In genomic region chr18:35497334-35498197, GRCh38 we compare ENCODE assay signal across 8 cellular contexts. TPM values are rescaled to one million over a fixed set of nuclear protein-coding genes. Genes with fewer than 3 reads are reported as not detected.
DNase-seq lines count a peak whose midpoint lies in the region; ATAC-seq, FAIRE-seq and TF ChIP-seq lines count a peak whose summit lies in the region.

A gene with protein sequence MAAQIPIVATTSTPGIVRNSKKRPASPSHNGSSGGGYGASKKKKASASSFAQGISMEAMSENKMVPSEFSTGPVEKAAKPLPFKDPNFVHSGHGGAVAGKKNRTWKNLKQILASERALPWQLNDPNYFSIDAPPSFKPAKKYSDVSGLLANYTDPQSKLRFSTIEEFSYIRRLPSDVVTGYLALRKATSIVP (minus strand): TSS chr18:35497960. CDS start chr18:35497874, 86 bp downstream.

- BruUV-seq in HepG2 (replicated peaks; lab: Mats Ljungman, UMichigan), result TSS peak; percentile 98

- peak within 1 kb of the TSS; percentile 99 for H3K4me3 ChIP-seq in CD4-positive, CD25-positive, alpha-beta regulatory T cell (ENCODE audit: low read depth, low read length)
- peak within 1 kb of the TSS; percentile 66 to 80 (median 73) for H3K4me3 ChIP-seq in HepG2 (replicated peaks in 1 of 3; ENCODE audit: insufficient read depth in 1 of 3, low read depth in 2 of 3, low read length in 3 of 3)

- H3K27me3 ChIP-seq in CD4-positive, CD25-positive, alpha-beta regulatory T cell (ENCODE audit: control insufficient read depth, insufficient read depth, low read length), result no peaks in the 10 kb centered on the region
- H3K27me3 ChIP-seq in HepG2 (ENCODE audit: control insufficient read depth in 1 of 2, insufficient read depth in 2 of 2, low read length in 2 of 2), result no peaks in the 10 kb centered on the region

- CTCF ChIA-PET in HepG2 (lab: Yijun Ruan, JAX; ENCODE audit: low intra/inter-chr PET ratio, low total read pairs), result no interaction called here

- H3K27me3 Mint-ChIP-seq in CD4-positive, CD25-positive, alpha-beta regulatory T cell, result peaks cover 5% of the 10 kb centered on the region
- no peaks in the 10 kb centered on the region for H3K27me3 Mint-ChIP-seq in dendritic cell treated with granulocyte-macrophage colony-stimulating factor and Interleukin-4, amounts not matched to agents 40 ng/mL and 50 ng/mL, for 4 days

- H3K36me3 ChIP-seq in CD4-positive, CD25-positive, alpha-beta regulatory T cell (ENCODE audit: control insufficient read depth, insufficient read depth, low read length), result no peaks in the 10 kb centered on the region
- no peaks in the 10 kb centered on the region for H3K36me3 ChIP-seq in HepG2 (replicated peaks in 1 of 2; ENCODE audit: control insufficient read depth in 1 of 2, insufficient read depth in 2 of 2, low read length in 2 of 2)

- H3K9me3 ChIP-seq in CD4-positive, CD25-positive, alpha-beta regulatory T cell (ENCODE audit: control insufficient read depth in 2 of 2, low read length in 2 of 2), result no peaks in the 10 kb centered on the region
- no peaks in the 10 kb centered on the region for H3K9me3 ChIP-seq in HepG2 (ENCODE audit: low read length)

- TF ChIP-seq RAD21 in HepG2 (CRISPR knock-in tag; IDR thresholded peaks at IDR 0.05), result peak; percentile 54; the same call in 1 of the 2 replicates

- peak within 1 kb of the TSS; percentile 96 for H3K27ac ChIP-seq in CD4-positive, CD25-positive, alpha-beta regulatory T cell (ENCODE audit: insufficient read depth, low read length, poor library complexity, severe bottlenecking)
- H3K27ac ChIP-seq in HepG2 (ENCODE audit: extremely low read length, insufficient read depth, low read length), result peak within 1 kb of the TSS; percentile 91

- TF ChIP-seq EP300 in HepG2 (IDR thresholded peaks at IDR 0.05; ENCODE audit: low read depth in 2 of 2, low read length in 2 of 2) (peak; percentile 43 to 47; a peak in 2 of 4 replicates), HepG2 (CRISPR knock-in tag; IDR thresholded peaks at IDR 0.05; ENCODE audit: borderline replicate concordance) (no peak)

- no peak for FAIRE-seq in HepG2 (lab: Jason Lieb, UNC)

- H3K9ac ChIP-seq in HepG2 (ENCODE audit: insufficient read depth, low read depth, low read length), result peak within 1 kb of the TSS; percentile 86

- WGBS in HepG2 (ENCODE audit: low lambda C conversion rate), result 1% methylated on average over 54 of the region's 63 CpGs

- H3K79me2 ChIP-seq in HepG2 (ENCODE audit: insufficient read depth, low read length), result peaks cover 39% of the 10 kb centered on the region

- POLR2A ChIA-PET in HepG2 (lab: Yijun Ruan, JAX), result interaction anchor here (0.8 to 3.7 kb wide), 16 partner anchors 10 to 207 kb away, joined by 4 to 70 read pairs (median 5); partner anchors contain the start of genes ZNF24 and ZSCAN30

- peaks cover 9% of the 10 kb centered on the region for H3K4me1 ChIP-seq in CD4-positive, CD25-positive, alpha-beta regulatory T cell (ENCODE audit: control insufficient read depth, insufficient read depth, low read length, poor library complexity, severe bottlenecking)
- H3K4me1 ChIP-seq in HepG2 (ENCODE audit: insufficient read depth, low read length), result peaks cover 75% of the 10 kb centered on the region

- peak; percentile 8; the same call in 1 of the 2 replicates for TF ChIP-seq CTCF in HepG2 (CRISPR knock-in tag; IDR thresholded peaks at IDR 0.05)

- H3K4me3 Mint-ChIP-seq in CD4-positive, CD25-positive, alpha-beta regulatory T cell, result peak within 1 kb of the TSS; percentile 91 to 100 (median 98)
- H3K4me3 Mint-ChIP-seq in dendritic cell treated with granulocyte-macrophage colony-stimulating factor and Interleukin-4, amounts not matched to agents 40 ng/mL and 50 ng/mL, for 4 days, result peak within 1 kb of the TSS; percentile 99

- peak within 1 kb of the TSS; percentile 99 for H3K27ac Mint-ChIP-seq in CD4-positive, CD25-positive, alpha-beta regulatory T cell
- H3K27ac Mint-ChIP-seq in dendritic cell treated with granulocyte-macrophage colony-stimulating factor and Interleukin-4, amounts not matched to agents 40 ng/mL and 50 ng/mL, for 4 days, result peak within 1 kb of the TSS; percentile 99

- peak; percentile 89 to 91 for ATAC-seq in CD4-positive, CD25-positive, alpha-beta regulatory T cell (ENCODE audit: low read depth in 2 of 2)
- ATAC-seq in GM19438 (IDR thresholded peaks at IDR 0.05; ENCODE audit: low read depth, unreplicated experiment) (peak; percentile 94), HG03571 (IDR thresholded peaks at IDR 0.05; ENCODE audit: unreplicated experiment) (peak; percentile 93), HepG2 (peak; percentile 96)

- peak within 1 kb of the TSS; percentile 87 for H3K4me2 ChIP-seq in HepG2 (ENCODE audit: low read depth, low read length)

- H2AFZ ChIP-seq in HepG2 (ENCODE audit: low read length), result peak within 1 kb of the TSS; percentile 85

- H3K36me3 Mint-ChIP-seq in CD4-positive, CD25-positive, alpha-beta regulatory T cell, result peaks cover 5% of the 10 kb centered on the region
- H3K36me3 Mint-ChIP-seq in dendritic cell treated with granulocyte-macrophage colony-stimulating factor and Interleukin-4, amounts not matched to agents 40 ng/mL and 50 ng/mL, for 4 days (ENCODE audit: low read depth), result peaks cover 16% of the 10 kb centered on the region

- H3K9me3 Mint-ChIP-seq in CD4-positive, CD25-positive, alpha-beta regulatory T cell, result peaks cover 0 to 2% (median 0%) of the 10 kb centered on the region in 7 donors
- H3K9me3 Mint-ChIP-seq in dendritic cell treated with granulocyte-macrophage colony-stimulating factor and Interleukin-4, amounts not matched to agents 40 ng/mL and 50 ng/mL, for 4 days, result peaks cover 9% of the 10 kb centered on the region

- in situ Hi-C loops in HepG2 (cut with HindIII; ENCODE audit: extremely low pct_ligation_motif_present, low pct_unique_long_range_greater_than_20kb), result no loop called here

- H4K20me1 ChIP-seq in HepG2 (ENCODE audit: insufficient read depth, low read length), result no peaks in the 10 kb centered on the region

- peak; percentile 86 to 97 (median 93) for DNase-seq in CD4-positive, CD25-positive, alpha-beta regulatory T cell
- peak; percentile 91 for DNase-seq in NCI-H774 (lab: John Stamatoyannopoulos, UW)
- DNase-seq in activated CD4-positive, alpha-beta T cell treated with anti-CD3 and anti-CD28 coated beads, Interleukin-2, amount 50 U/mL, for 4 hours, result peak; percentile 87 to 89
- peak; percentile 85 for DNase-seq in HepG2 (ENCODE audit: low spot score)
- DNase-seq in stimulated activated CD4-positive, alpha-beta T cell treated with anti-CD3 and anti-CD28 coated beads, Interleukin-2, amount 100 ng/mL, for 48 hours, result peak; percentile 88 to 89

- peaks cover 12 to 56% (median 38%) of the 10 kb centered on the region in 4 donors for H3K4me1 Mint-ChIP-seq in CD4-positive, CD25-positive, alpha-beta regulatory T cell
- H3K4me1 Mint-ChIP-seq in dendritic cell treated with granulocyte-macrophage colony-stimulating factor and Interleukin-4, amounts not matched to agents 40 ng/mL and 50 ng/mL, for 4 days (ENCODE audit: low read depth), result peaks cover 49% of the 10 kb centered on the region

- intact Hi-C loops in dendritic cell treated with granulocyte-macrophage colony-stimulating factor and Interleukin-4, amounts not matched to agents 40 ng/mL and 50 ng/mL, for 4 days (cut with micrococcal nuclease), result loop anchor here (2.0 to 5.0 kb wide), 3 partner anchors 19 to 85 kb away; partner anchors contain the start of gene GALNT1
- intact Hi-C loops in HepG2 (cut with micrococcal nuclease; ENCODE audit: unreplicated experiment), result loop anchor here (1.0 to 5.0 kb wide), 4 partner anchors 15 to 205 kb away; no protein-coding TSS in a partner anchor

- TF ChIP-seq POLR2A in HepG2 (IDR thresholded peaks at IDR 0.05; ENCODE audit: insufficient read depth in 1 of 2, low read depth in 2 of 2, low read length in 2 of 2), result peak; percentile 90 to 95

RNA-seq across cellular contexts. Expression of the gene that starts here (rescaled TPM):
- 25.5 TPM for total RNA-seq in CD4-positive, CD25-positive, alpha-beta regulatory T cell
- 10 to 100 TPM; 20.2 to 27.6 (median 24.3) TPM for polyA plus RNA-seq in CD4-positive, CD25-positive, alpha-beta regulatory T cell
- total RNA-seq in HepG2 (2016; rRNA removed; fragmentation: Illumina TruSeq; extraction: Trizol), result 8.2 and 10.8 TPM in 2 replicates
- 5.2 and 7.5 TPM in 2 replicates for total RNA-seq in HepG2 (2016; cell fraction: cytosol; rRNA removed; fragmentation: Illumina TruSeq; extraction: Trizol; ENCODE audit: low read depth)
- 6.6 and 9.8 TPM in 2 replicates for total RNA-seq in HepG2 (2016; cell fraction: insoluble cytoplasmic fraction; rRNA removed; fragmentation: Illumina TruSeq; extraction: Trizol)
- total RNA-seq in HepG2 (2016; cell fraction: membrane; rRNA removed; fragmentation: Illumina TruSeq; extraction: Trizol), result 4.8 and 6.6 TPM in 2 replicates
- 11.1 and 13.4 TPM in 2 replicates for total RNA-seq in HepG2 (2016; cell fraction: nucleus; rRNA removed; fragmentation: Illumina TruSeq; extraction: Trizol)
- 15.4 and 20.5 TPM in 2 replicates for polyA plus RNA-seq in HepG2 (2011; rRNA removed)
- 17.9 and 18.5 TPM in 2 replicates for polyA plus RNA-seq in HepG2 (2011; cell fraction: cytosol; rRNA removed)
- 14.5 and 18.5 TPM in 2 replicates for polyA plus RNA-seq in HepG2 (2011; cell fraction: nucleus; rRNA removed)
- 17.4 and 24.1 TPM in 2 replicates for polyA plus RNA-seq in HepG2 (2012)
- polyA plus RNA-seq in HepG2 (2016; cell fraction: cytosol; fragmentation: Illumina TruSeq; extraction: Trizol; ENCODE audit: low read depth), result 8.6 and 12.5 TPM in 2 replicates
- 40.1 and 41.8 TPM in 2 replicates for polyA plus RNA-seq in HepG2 (2016; cell fraction: insoluble cytoplasmic fraction; fragmentation: Illumina TruSeq; extraction: Trizol; ENCODE audit: low read depth)
- polyA plus RNA-seq in HepG2 (2016; cell fraction: membrane; fragmentation: Illumina TruSeq; extraction: Trizol; ENCODE audit: low read depth), result 13.6 and 13.7 TPM in 2 replicates
- 27.3 and 33.7 TPM in 2 replicates for polyA plus RNA-seq in HepG2 (2016; cell fraction: nucleus; fragmentation: Illumina TruSeq; extraction: Trizol; ENCODE audit: insufficient read depth, low read depth)
- 9.7 and 18.8 TPM in 2 replicates for polyA minus RNA-seq in HepG2 (2011; rRNA and poly(A)+ RNA removed; ENCODE audit: low replicate concordance)
- polyA minus RNA-seq in HepG2 (2011; cell fraction: cytosol; rRNA and poly(A)+ RNA removed), result 6.5 TPM in 2 replicates
- 19.0 and 30.3 TPM in 2 replicates for polyA minus RNA-seq in HepG2 (2011; cell fraction: nucleus; rRNA and poly(A)+ RNA removed)

Comparison
In these comparisons a context has a peak if more than half of its experiments do, and no peak if none do; other contexts are left out.
1. Peak in every context shown above with its lines: DNase-seq, ATAC-seq, H3K4me3 ChIP-seq and H3K27ac ChIP-seq.